ENCODE assay signal across 16 cellular contexts in genomic region chr10:95675403-95676116, GRCh38.
"Had no signal": no experiment of that assay in that cellular context is flagged by ENCODE, and none has a peak within 500 bp of the region (broad histone marks: within the 10 kb centered on the region; RNA-seq: fewer than 3 reads in every experiment).

No MANE protein-coding gene starts in this region.

- H3K27me3 Mint-ChIP-seq: dendritic cell treated with granulocyte-macrophage colony-stimulating factor and Interleukin-4, amounts not matched to agents 40 ng/mL and 50 ng/mL, for 4 days; effector memory CD8-positive, alpha-beta T cell; naive thymus-derived CD4-positive, alpha-beta T cell; stimulated activated memory B cell treated with anti-CD40 and anti-IgM and Interleukin-4, amounts not matched to agents 10 μg/mL and 1 μg/mL and 100 μg/mL, for 72 hours had no signal

- H3K36me3 Mint-ChIP-seq: activated naive CD4-positive, alpha-beta T cell treated with anti-CD3 and anti-CD28 coated beads, Interleukin-2, amount 50 U/mL, for 72 hours had no signal

- H3K4me3 ChIP-seq: prostate gland, right lobe of liver, spleen, upper lobe of left lung had no signal

- H3K27ac ChIP-seq: brain microvascular endothelial cell, prostate gland, right lobe of liver, spleen, upper lobe of left lung had no signal

- H3K9me3 ChIP-seq: prostate gland, right lobe of liver, spleen, upper lobe of left lung had no signal

- DNase-seq: activated CD4-positive, alpha-beta T cell treated with anti-CD3 and anti-CD28 coated beads, Interleukin-2, amount 50 U/mL, for 4 hours; activated effector memory CD4-positive, alpha-beta T cell treated with Interleukin-2 at 50 U/mL for 16 hours; activated T-cell treated with anti-CD3 and anti-CD28 coated beads, Interleukin-2, amount 50 U/mL, for 1 hour; amygdala; brain microvascular endothelial cell; cerebellar nuclear complex; effector memory CD8-positive, alpha-beta T cell; naive thymus-derived CD4-positive, alpha-beta T cell; right lobe of liver; spleen; stimulated activated CD4-positive, alpha-beta T cell treated with anti-CD3 and anti-CD28 coated beads, Interleukin-1b, Interleukin-23, amount 100 ng/mL, for 48 hours; upper lobe of left lung had no signal

- H3K4me1 ChIP-seq: prostate gland, spleen, upper lobe of left lung had no signal

- H3K27ac Mint-ChIP-seq: activated naive CD4-positive, alpha-beta T cell treated with anti-CD3 and anti-CD28 coated beads, Interleukin-2, amount 50 U/mL, for 72 hours; dendritic cell treated with granulocyte-macrophage colony-stimulating factor and Interleukin-4, amounts not matched to agents 40 ng/mL and 50 ng/mL, for 4 days; effector memory CD8-positive, alpha-beta T cell; naive thymus-derived CD4-positive, alpha-beta T cell; stimulated activated memory B cell treated with anti-CD40 and anti-IgM and Interleukin-4, amounts not matched to agents 10 μg/mL and 1 μg/mL and 100 μg/mL, for 72 hours had no signal

- H3K36me3 ChIP-seq: prostate gland had no signal

- H3K4me1 Mint-ChIP-seq: naive thymus-derived CD4-positive, alpha-beta T cell; stimulated activated memory B cell treated with anti-CD40 and anti-IgM and Interleukin-4, amounts not matched to agents 10 μg/mL and 1 μg/mL and 100 μg/mL, for 72 hours had no signal

- H3K27me3 ChIP-seq: brain microvascular endothelial cell, right lobe of liver, spleen, upper lobe of left lung had no signal

- H3K4me3 Mint-ChIP-seq: dendritic cell treated with granulocyte-macrophage colony-stimulating factor and Interleukin-4, amounts not matched to agents 40 ng/mL and 50 ng/mL, for 4 days; effector memory CD8-positive, alpha-beta T cell; naive thymus-derived CD4-positive, alpha-beta T cell; stimulated activated memory B cell treated with anti-CD40 and anti-IgM and Interleukin-4, amounts not matched to agents 10 μg/mL and 1 μg/mL and 100 μg/mL, for 72 hours had no signal

- H3K9me3 Mint-ChIP-seq: activated naive CD4-positive, alpha-beta T cell treated with anti-CD3 and anti-CD28 coated beads, Interleukin-2, amount 50 U/mL, for 72 hours; dendritic cell treated with granulocyte-macrophage colony-stimulating factor and Interleukin-4, amounts not matched to agents 40 ng/mL and 50 ng/mL, for 4 days; effector memory CD8-positive, alpha-beta T cell; naive thymus-derived CD4-positive, alpha-beta T cell; stimulated activated memory B cell treated with anti-CD40 and anti-IgM and Interleukin-4, amounts not matched to agents 10 μg/mL and 1 μg/mL and 100 μg/mL, for 72 hours had no signal
